Comparison of ENCODE assay signal across 9 cellular contexts in genomic region chr5:912356-913091, GRCh38. TPM values are rescaled to one million over a fixed set of nuclear protein-coding genes. Genes with fewer than 3 reads are reported as not detected.
DNase-seq lines count a peak whose midpoint lies in the region; ATAC-seq and TF ChIP-seq lines count a peak whose summit lies in the region.
"Had no signal": no experiment of that assay in that cellular context is flagged by ENCODE, and none has a peak within 500 bp of the region (broad histone marks: within the 10 kb centered on the region; RNA-seq: fewer than 3 reads in every experiment).

No MANE protein-coding gene starts in this region.

- H3K27me3 ChIP-seq in thyroid gland, result no peaks in the 10 kb centered on the region

- no peaks in the 10 kb centered on the region for H3K9me3 ChIP-seq in thyroid gland

- TF ChIP-seq POLR2A in thyroid gland (IDR thresholded peaks at IDR 0.05), result no peak

- in situ Hi-C loops in Caki2 (cut with HindIII; ENCODE audit: low pct_unique_long_range_greater_than_20kb, low sequenced_read_pairs), result no loop called here

- H3K4me1 ChIP-seq in thyroid gland, result no peaks in the 10 kb centered on the region

- intact Hi-C loops in thyroid gland (cut with DNase I), result loop anchor here (10.0 kb wide), 1 partner anchor 742 kb away; no protein-coding TSS in a partner anchor

- WGBS in thyroid gland, 2 donors, result 94 to 96% methylated on average over 42 of the region's 42 CpGs

- no peaks in the 10 kb centered on the region for H3K36me3 ChIP-seq in thyroid gland

- no peak for TF ChIP-seq CTCF in thyroid gland (IDR thresholded peaks at IDR 0.05)

- H3K4me3 ChIP-seq in thyroid gland (replicated peaks in 1 of 3), result no peak overlapping the region
- H3K4me3 ChIP-seq: lung had no signal

- H3K27ac ChIP-seq in thyroid gland, result no peak overlapping the region

- no peak for ATAC-seq in HG02763 (IDR thresholded peaks at IDR 0.05; ENCODE audit: unreplicated experiment)

- DNase-seq in Caki2 (ENCODE audit: low read depth) (peak; percentile 99), NCI-H226 (peak; percentile 71), activated T-cell treated with anti-CD3 and anti-CD28 coated beads for 48 hours (ENCODE audit: low read depth) (peak; percentile 81), glomerular visceral epithelial cell (ENCODE audit: extremely low spot score) (peak; percentile 98), thyroid gland (no peak), NCI-H187 treated with DMSO at 0.1 percent for 48 hours (lab: John Stamatoyannopoulos, UW) (no peak)
- peak; percentile 42 to 77 (median 58) for DNase-seq in stimulated activated CD4-positive, alpha-beta T cell treated with anti-CD3 and anti-CD28 coated beads, TNF-alpha, amount 100 ng/mL, for 24 hours (ENCODE audit: low read depth in 3 of 3)

RNA-seq across cellular contexts. Expression of gene TRIP13, which starts 19.8 kb away (rescaled TPM):
- 32.6 and 60.2 TPM in 2 replicates for total RNA-seq in Caki2 (2014; rRNA removed; shearing (Covaris generic); ENCODE audit: low replicate concordance)
- total RNA-seq in thyroid gland, result 1 to 10 TPM in 3 of 4 donors, not detected in 1; 1.1 to 1.7 (median 1.3) TPM

RNA-seq across cellular contexts. Expression of gene BRD9, which starts 19.9 kb away (rescaled TPM):
- 20.4 and 29.2 TPM in 2 replicates for total RNA-seq in Caki2 (2014; rRNA removed; shearing (Covaris generic); ENCODE audit: low replicate concordance)
- total RNA-seq in thyroid gland, result 10 to 100 TPM; 19.6 to 29.9 (median 25.2) TPM

Comparison
In these comparisons a context has a peak if more than half of its experiments do, and no peak if none do; other contexts are left out.
1. DNase-seq: peak in Caki2 (single experiment), NCI-H226 (single experiment), activated T-cell treated with anti-CD3 and anti-CD28 coated beads for 48 hours (single experiment), glomerular visceral epithelial cell (single experiment) and stimulated activated CD4-positive, alpha-beta T cell treated with anti-CD3 and anti-CD28 coated beads, TNF-alpha, amount 100 ng/mL, for 24 hours (3 of 3); none in thyroid gland (0 of 2) and NCI-H187 treated with DMSO at 0.1 percent for 48 hours (single experiment).
2. RNA of gene TRIP13, which starts 19.8 kb away (total RNA-seq): 32.6 to 60.2 TPM in Caki2; 1.1 to 1.7 TPM in thyroid gland; every median in the first group is over 10 times any median in the second.